ENCODE assay signal across 27 cellular contexts in genomic region chr12:5954661-5955060, GRCh38. TPM values are rescaled to one million over a fixed set of nuclear protein-coding genes. Genes with fewer than 3 reads are reported as not detected.
DNase-seq lines count a peak whose midpoint lies in the region; ATAC-seq, FAIRE-seq and TF ChIP-seq lines count a peak whose summit lies in the region.
"Had no signal": no experiment of that assay in that cellular context is flagged by ENCODE, and none has a peak within 500 bp of the region (broad histone marks: within the 10 kb centered on the region; RNA-seq: fewer than 3 reads in every experiment).

No MANE protein-coding gene starts in this region.

- DNase-seq in MM.1S (peak; percentile 23), bronchial epithelial cell (ENCODE audit: low read depth) (peak; percentile 10), trophoblast cell (peak; percentile 67 to 93), left ventricle myocardium superior (no peak), GM20000 (ENCODE audit: low spot score) (no peak)
- DNase-seq in activated effector memory CD4-positive, alpha-beta T cell treated with anti-CD3 and anti-CD28 coated beads, Interleukin-2, amount 50 U/mL, for 16 hours, result no peak
- DNase-seq: 8988T; ACHN; BE2C; C1 segment of cervical spinal cord; CD4-positive, alpha-beta memory T cell; CD4-positive, CD25-positive, alpha-beta regulatory T cell; CD8-positive, alpha-beta memory T cell; COR-L47; DMS 273 treated with DMSO at 0.1 percent for 48 hours; DMS153; DMS53; DMS79; DND-41; GF-D8 had no signal

- no peaks in the 10 kb centered on the region for H4K20me1 ChIP-seq in MM.1S (ENCODE audit: insufficient read depth, low read length)
- H4K20me1 ChIP-seq: BLaER1 had no signal

- H3K79me2 ChIP-seq in MM.1S (ENCODE audit: low read length), result no peaks in the 10 kb centered on the region
- H3K79me2 ChIP-seq in trophoblast cell (ENCODE audit: control insufficient read depth, insufficient read depth, low read length, poor library complexity), result no peaks in the 10 kb centered on the region

- no peak overlapping the region for H3K14ac ChIP-seq in trophoblast cell (ENCODE audit: low read length)

- H3K4me2 ChIP-seq in MM.1S (ENCODE audit: low read depth, low read length), result no peak overlapping the region
- no peak overlapping the region for H3K4me2 ChIP-seq in trophoblast cell (ENCODE audit: low read length)
- H3K4me2 ChIP-seq: BLaER1 had no signal

- H3K18ac ChIP-seq in trophoblast cell (ENCODE audit: low read length), result no peak overlapping the region

- no peaks in the 10 kb centered on the region for H3K36me3 ChIP-seq in MM.1S (replicated peaks; ENCODE audit: insufficient read depth, low read length)
- H3K36me3 ChIP-seq in bronchial epithelial cell (ENCODE audit: control insufficient read depth, insufficient read depth, low read length), result no peaks in the 10 kb centered on the region
- H3K36me3 ChIP-seq in trophoblast cell (ENCODE audit: control insufficient read depth in 1 of 2, insufficient read depth in 2 of 2, low read length in 2 of 2), result no peaks in the 10 kb centered on the region
- H3K36me3 ChIP-seq: BE2C, BLaER1 had no signal

- H4K12ac ChIP-seq in trophoblast cell (ENCODE audit: low read depth, low read length), result no peak overlapping the region

- no peak overlapping the region for H2BK12ac ChIP-seq in trophoblast cell (ENCODE audit: low read length)

- H2BK5ac ChIP-seq in trophoblast cell (ENCODE audit: low read depth, low read length, poor library complexity), result no peak overlapping the region

- H3K4me1 ChIP-seq in MM.1S (ENCODE audit: low read length) (no peaks in the 10 kb centered on the region), trophoblast cell (ENCODE audit: control insufficient read depth in 1 of 2, insufficient read depth in 2 of 2, low read length in 2 of 2) (no peaks in the 10 kb centered on the region)
- H3K4me1 ChIP-seq: BE2C, BLaER1 had no signal

- H3K4me3 ChIP-seq in MM.1S (ENCODE audit: low read length) (no peak overlapping the region), bronchial epithelial cell (ENCODE audit: low read depth, low read length) (no peak overlapping the region), trophoblast cell (ENCODE audit: low read depth, low read length) (no peak overlapping the region)
- H3K4me3 ChIP-seq: BLaER1 had no signal

- no peak for ATAC-seq in left ventricle myocardium superior

- H3K4ac ChIP-seq in trophoblast cell (ENCODE audit: low read depth, low read length), result no peak overlapping the region

- no peaks in the 10 kb centered on the region for H3K79me1 ChIP-seq in trophoblast cell (ENCODE audit: low read length)

- no peak overlapping the region for H3K27ac ChIP-seq in MM.1S (ENCODE audit: low read length)
- H3K27ac ChIP-seq in trophoblast cell (ENCODE audit: low read depth, low read length), result no peak overlapping the region
- H3K27ac ChIP-seq: BLaER1 had no signal

- H3F3A ChIP-seq in MM.1S (ENCODE audit: insufficient read depth, low read length), result no peaks in the 10 kb centered on the region

- no peaks in the 10 kb centered on the region for H3K9me2 ChIP-seq in MM.1S (replicated peaks; ENCODE audit: insufficient read depth, low read length)

- H4K8ac ChIP-seq in trophoblast cell (ENCODE audit: low read depth, low read length), result no peak overlapping the region

- no peak overlapping the region for H3K23ac ChIP-seq in trophoblast cell (ENCODE audit: low read length)

- no peak overlapping the region for H2AK5ac ChIP-seq in trophoblast cell (ENCODE audit: low read length)

- no peak overlapping the region for H3K9ac ChIP-seq in MM.1S (ENCODE audit: low read length)
- no peak overlapping the region for H3K9ac ChIP-seq in trophoblast cell (ENCODE audit: low read length)
- H3K9ac ChIP-seq: BLaER1 had no signal

- no peak overlapping the region for H4K91ac ChIP-seq in trophoblast cell (ENCODE audit: low read depth, low read length)

- intact Hi-C loops in left ventricle myocardium superior (cut with micrococcal nuclease), result no loop called here

- TF ChIP-seq CTCF in MM.1S (IDR thresholded peaks at IDR 0.05; ENCODE audit: low read length) (no peak), bronchial epithelial cell (IDR thresholded peaks at IDR 0.05; ENCODE audit: insufficient read depth, low read length, severe bottlenecking) (no peak), GM20000 (IDR thresholded peaks at IDR 0.05; ENCODE audit: extremely low read depth, missing control alignments) (no peak)

- H2AFZ ChIP-seq in MM.1S (ENCODE audit: low read length) (no peak overlapping the region), trophoblast cell (ENCODE audit: insufficient read depth, low read length, poor library complexity) (no peak overlapping the region)

- WGBS in trophoblast cell (ENCODE audit: extremely low coverage, insufficient coverage, insufficient read length), result no CpG with 5 or more reads among the region's 3 CpGs

- no peak for FAIRE-seq in bronchial epithelial cell (lab: Jason Lieb, UNC)
- FAIRE-seq: A204.1, G401.6, GM12892, GM18507 had no signal

- H3K27me3 ChIP-seq in MM.1S (replicated peaks; ENCODE audit: insufficient read depth, low read length) (no peaks in the 10 kb centered on the region), bronchial epithelial cell (ENCODE audit: control insufficient read depth, insufficient read depth, low read length) (peaks cover 4% of the 10 kb centered on the region), trophoblast cell (ENCODE audit: insufficient read depth, low read length) (no peaks in the 10 kb centered on the region)
- H3K27me3 ChIP-seq: BLaER1 had no signal

- H2BK120ac ChIP-seq in trophoblast cell (ENCODE audit: insufficient read depth, low read length, poor library complexity), result no peak overlapping the region

- H3K9me3 ChIP-seq in MM.1S (replicated peaks; ENCODE audit: insufficient read depth, low read length) (no peaks in the 10 kb centered on the region), trophoblast cell (ENCODE audit: insufficient read depth, low read depth, low read length) (no peaks in the 10 kb centered on the region)
- H3K9me3 ChIP-seq: BE2C, BLaER1 had no signal

RNA-seq across cellular contexts. Expression of gene ANO2, which starts 9.6 kb away (rescaled TPM):
- total RNA-seq in bronchial epithelial cell, result not detected in 2 replicates
- 0.99 and 1.2 TPM in 2 replicates for polyA plus RNA-seq in trophoblast cell (2013)
- total RNA-seq in left ventricle myocardium superior, result 16.1 TPM
- total RNA-seq: A673; CD4-positive, alpha-beta memory T cell; CD8-positive, alpha-beta memory T cell had no signal
- polyA plus RNA-seq: CD14-positive monocyte; CD4-positive, alpha-beta memory T cell; CD4-positive, CD25-positive, alpha-beta regulatory T cell; CD8-positive, alpha-beta memory T cell had no signal

Comparison
In these comparisons a context has a peak if more than half of its experiments do, and no peak if none do; other contexts are left out.
1. DNase-seq: peak in MM.1S (single experiment), bronchial epithelial cell (single experiment) and trophoblast cell (2 of 2); none in left ventricle myocardium superior (single experiment), GM20000 (single experiment) and activated effector memory CD4-positive, alpha-beta T cell treated with anti-CD3 and anti-CD28 coated beads, Interleukin-2, amount 50 U/mL, for 16 hours (single experiment).
2. RNA of gene ANO2, which starts 9.6 kb away (total RNA-seq): 16.1 TPM in left ventricle myocardium superior (single experiment); not detected in bronchial epithelial cell; every median in the first group is over 10 times any median in the second.